In genomic region chr16:70463235-70463634, GRCh38 we compare ENCODE assay signal across 32 cellular contexts.
"Had no signal": no experiment of that assay in that cellular context is flagged by ENCODE, and none has a peak within 500 bp of the region (broad histone marks: within the 10 kb centered on the region; RNA-seq: fewer than 3 reads in every experiment).

No MANE protein-coding gene starts in this region.

- FAIRE-seq: astrocyte, bronchial epithelial cell had no signal

- H3K9me3 ChIP-seq: esophagus muscularis mucosa, gastrocnemius medialis, heart left ventricle had no signal

- H3K27me3 ChIP-seq: brain microvascular endothelial cell, dorsolateral prefrontal cortex, esophagus muscularis mucosa, foreskin keratinocyte, gastrocnemius medialis, heart left ventricle had no signal

- H3K27ac ChIP-seq: brain microvascular endothelial cell, coronary artery, dorsolateral prefrontal cortex, esophagus muscularis mucosa, foreskin keratinocyte, gastrocnemius medialis, heart left ventricle, WERI-Rb-1 had no signal

- H3K4me3 ChIP-seq: coronary artery, dorsolateral prefrontal cortex, esophagus muscularis mucosa, gastrocnemius medialis, heart left ventricle had no signal

- DNase-seq: activated B cell treated with CpG ODN at 0.5 μM for 24 hours; activated CD4-positive, alpha-beta memory T cell treated with anti-CD3 and anti-CD28 coated beads, Interleukin-2, amount 10 ng/mL, durations not matched to agents 7 days and 5 days; activated CD4-positive, alpha-beta T cell treated with anti-CD3 and anti-CD28 coated beads for 4 hours; activated CD4-positive, alpha-beta T cell treated with anti-CD3 and anti-CD28 coated beads, Interleukin-2, amount 10 ng/mL, durations not matched to agents 7 days and 5 days; activated CD4-positive, alpha-beta T cell treated with anti-CD3 and anti-CD28 coated beads, Interleukin-2, amount 50 U/mL, for 4 hours; activated CD8-positive, alpha-beta memory T cell treated with anti-CD3 and anti-CD28 coated beads, Interleukin-2, amount 50 U/mL, for 48 hours; activated gamma-delta T cell; activated naive CD4-positive, alpha-beta T cell; activated naive CD4-positive, alpha-beta T cell treated with anti-CD3 and anti-CD28 coated beads, Interleukin-2, amount 10 ng/mL, durations not matched to agents 7 days and 5 days; activated T-cell treated with anti-CD3 and anti-CD28 coated beads for 4 hours; activated T-cell treated with anti-CD3 and anti-CD28 coated beads, Interleukin-2, amount 50 U/mL, for 24 hours; activated T-cell treated with anti-CD3 and anti-CD28 coated beads, Interleukin-2, amount 50 U/mL, for 72 hours; amniotic stem cell; anterior cingulate cortex; brain microvascular endothelial cell; dorsolateral prefrontal cortex; effector memory CD4-positive, alpha-beta T cell; endodermal cell; erythroblast; foreskin keratinocyte; gastrocnemius medialis; glutamatergic neuron; heart left ventricle; T-helper 1 cell; T-helper 17 cell; T1000; WERI-Rb-1 had no signal

- ATAC-seq: activated CD4-positive, CD25-positive, alpha-beta regulatory T cell treated with anti-CD3 and anti-CD28 coated beads, Interleukin-2, amount 50 U/mL, for 24 hours; activated T-cell treated with anti-CD3 and anti-CD28 coated beads, Interleukin-2, amount 50 U/mL, for 72 hours; foreskin keratinocyte; gastrocnemius medialis; T-helper 17 cell had no signal

- H3K4me1 ChIP-seq: foreskin keratinocyte had no signal
